Comparison of ENCODE assay signal across 5 cellular contexts in genomic region chr4:1562771-1563170, GRCh38.
"Had no signal": no experiment of that assay in that cellular context is flagged by ENCODE, and none has a peak within 500 bp of the region (broad histone marks: within the 10 kb centered on the region; RNA-seq: fewer than 3 reads in every experiment).

No MANE protein-coding gene starts in this region.

- H3K4me3 ChIP-seq: K562 had no signal

- DNase-seq: IMR-90, KBM-7, KG1 had no signal

- H3K27ac ChIP-seq: HL-60 had no signal
